In genomic region chr9:124403246-124403645, GRCh38 we compare ENCODE assay signal across 27 cellular contexts. TPM values are rescaled to one million over a fixed set of nuclear protein-coding genes. Genes with fewer than 3 reads are reported as not detected.
"Had no signal": no experiment of that assay in that cellular context is flagged by ENCODE, and none has a peak within 500 bp of the region (broad histone marks: within the 10 kb centered on the region; RNA-seq: fewer than 3 reads in every experiment).

No MANE protein-coding gene starts in this region.

- H3K4me3 Mint-ChIP-seq: dendritic cell treated with granulocyte-macrophage colony-stimulating factor and Interleukin-4, amounts not matched to agents 40 ng/mL and 50 ng/mL, for 4 days; mesothelial cell of epicardium had no signal

- H3K27me3 Mint-ChIP-seq: dendritic cell treated with granulocyte-macrophage colony-stimulating factor and Interleukin-4, amounts not matched to agents 40 ng/mL and 50 ng/mL, for 4 days; naive B cell had no signal

- H3K4me3 ChIP-seq: esophagus squamous epithelium, gastroesophageal sphincter, heart right ventricle, left lung, lower lobe of right lung, mucosa of descending colon had no signal

- H3K27me3 ChIP-seq: esophagus squamous epithelium, foreskin keratinocyte, gastroesophageal sphincter, heart right ventricle, left lung had no signal

- H3K27ac ChIP-seq: epithelial cell of prostate, esophagus squamous epithelium, foreskin keratinocyte, gastroesophageal sphincter, heart right ventricle, left lung, lower lobe of right lung had no signal

- H3K9me3 ChIP-seq: esophagus squamous epithelium, gastroesophageal sphincter, heart right ventricle, left lung, lower lobe of right lung, mucosa of descending colon had no signal

- H3K27ac Mint-ChIP-seq: dendritic cell treated with granulocyte-macrophage colony-stimulating factor and Interleukin-4, amounts not matched to agents 40 ng/mL and 50 ng/mL, for 4 days; mesothelial cell of epicardium had no signal

- H3K4me1 ChIP-seq: foreskin keratinocyte had no signal

- H3K9me3 Mint-ChIP-seq: dendritic cell treated with granulocyte-macrophage colony-stimulating factor and Interleukin-4, amounts not matched to agents 40 ng/mL and 50 ng/mL, for 4 days; mesothelial cell of epicardium; naive B cell had no signal

- DNase-seq: cortex of kidney; effector CD8-positive, alpha-beta T cell; erythroblast; esophagus squamous epithelium; foreskin keratinocyte; heart right ventricle; hippocampal formation; left cardiac atrium; left lung; left ventricle myocardium superior; lower lobe of right lung; mesenchymal stem cell; mucosa of descending colon; naive B cell had no signal

- ATAC-seq: esophagus mucosa, foreskin keratinocyte, gastroesophageal sphincter, heart right ventricle, left cardiac atrium, left lung, left ventricle myocardium superior, lower lobe of right lung, mucosa of descending colon had no signal

RNA-seq across cellular contexts. Expression of gene ADGRD2, which starts 47.0 kb away (rescaled TPM):
- total RNA-seq: dermis microvascular lymphatic vessel endothelial cell, fibroblast of lung, fibroblast of villous mesenchyme, frontal cortex, gastroesophageal sphincter, kidney epithelial cell, left cardiac atrium, left lung, left ventricle myocardium superior, lower lobe of right lung, lung microvascular endothelial cell, mesenteric fat pad, mucosa of descending colon, myocyte had no signal
